In genomic region chr11:122853971-122854446, GRCh38 we compare ENCODE assay signal across 8 cellular contexts. TPM values are rescaled to one million over a fixed set of nuclear protein-coding genes. Genes with fewer than 3 reads are reported as not detected.
DNase-seq lines count a peak whose midpoint lies in the region; ATAC-seq and TF ChIP-seq lines count a peak whose summit lies in the region.

No MANE protein-coding gene starts in this region.

- intact Hi-C loops in CD8-positive, alpha-beta T cell (cut with DNase I, micrococcal nuclease) = loop anchor here (1.0 to 10.0 kb wide), 9 partner anchors 16 to 274 kb away; partner anchors contain the start of genes UBASH3B (in 2 of the 2), CRTAM (in 1 of the 2) and HSPA8 (in 1 of the 2)
- intact Hi-C loops in natural killer cell (cut with micrococcal nuclease) = loop anchor here (1.0 to 5.0 kb wide), 5 partner anchors 11 to 274 kb away; partner anchors contain the start of gene HSPA8

- H3K27ac ChIP-seq in CD8-positive, alpha-beta T cell (ENCODE audit: low read depth, low read length) = no peak overlapping the region
- H3K27ac ChIP-seq in epithelial cell of prostate = peak overlapping the region; percentile 44

- peak in 3 of 7 experiments; percentile 41 to 65 (median 42) for DNase-seq in CD8-positive, alpha-beta T cell
- DNase-seq in H7 (peak; percentile 67), NCI-H345 (lab: John Stamatoyannopoulos, UW) (peak; percentile 79), WTC11 (ENCODE audit: low spot score) (peak; percentile 39), epithelial cell of prostate (ENCODE audit: low read depth, low spot score) (peak; percentile 14), natural killer cell (no peak)

- CTCF ChIA-PET in CD8-positive, alpha-beta T cell (lab: Charles Lee) = interaction anchor here (0.7 to 20.2 kb wide), 28 partner anchors 9 to 225 kb away, joined by 3 to 472 read pairs (median 8); partner anchors contain the start of genes CRTAM and JHY
- CTCF ChIA-PET in WTC11 (lab: Charles Lee) = interaction anchor here (0.6 to 8.1 kb wide), 38 partner anchors 10 to 280 kb away, joined by 3 to 77 read pairs (median 5); partner anchors contain the start of genes CRTAM and UBASH3B

- H3K36me3 Mint-ChIP-seq in CD8-positive, alpha-beta T cell = peaks cover 78% of the 10 kb centered on the region
- H3K36me3 Mint-ChIP-seq in WTC11 (no peaks in the 10 kb centered on the region), natural killer cell (no peaks in the 10 kb centered on the region)

- peaks cover 34% of the 10 kb centered on the region for H3K36me3 ChIP-seq in CD8-positive, alpha-beta T cell (ENCODE audit: insufficient read depth, low read length)
- no peaks in the 10 kb centered on the region for H3K36me3 ChIP-seq in H7 (replicated peaks; ENCODE audit: control insufficient read depth, insufficient read depth, low read length)

- H3K27ac Mint-ChIP-seq in CD8-positive, alpha-beta T cell = peak overlapping the region; percentile 93
- H3K27ac Mint-ChIP-seq in WTC11 (no peak overlapping the region), natural killer cell (no peak overlapping the region)

- no peaks in the 10 kb centered on the region for H3K27me3 Mint-ChIP-seq in CD8-positive, alpha-beta T cell (ENCODE audit: low read depth)
- H3K27me3 Mint-ChIP-seq in WTC11 (ENCODE audit: low read depth) (no peaks in the 10 kb centered on the region), natural killer cell (ENCODE audit: low read depth in 2 of 2) (no peaks in the 10 kb centered on the region)

- H3K9me3 ChIP-seq in CD8-positive, alpha-beta T cell (ENCODE audit: low read length) = no peaks in the 10 kb centered on the region

- ATAC-seq in CD8-positive, alpha-beta T cell = no peak
- peak; percentile 86 for ATAC-seq in WTC11
- no peak for ATAC-seq in natural killer cell
- ATAC-seq in HG02973 (IDR thresholded peaks at IDR 0.05; ENCODE audit: unreplicated experiment) = no peak
- ATAC-seq in HG03571 (IDR thresholded peaks at IDR 0.05; ENCODE audit: unreplicated experiment) = no peak

- no peaks in the 10 kb centered on the region for H3K27me3 ChIP-seq in CD8-positive, alpha-beta T cell (ENCODE audit: insufficient read depth, low read length)
- H3K27me3 ChIP-seq in H7 (ENCODE audit: control insufficient read depth, insufficient read depth, low read length) = no peaks in the 10 kb centered on the region

- H3K4me3 ChIP-seq in CD8-positive, alpha-beta T cell (ENCODE audit: low read depth, low read length) = no peak overlapping the region
- no peak overlapping the region for H3K4me3 ChIP-seq in H7 (ENCODE audit: insufficient read depth, low read depth, low read length)

- no peak overlapping the region for H3K4me3 Mint-ChIP-seq in CD8-positive, alpha-beta T cell
- no peak overlapping the region for H3K4me3 Mint-ChIP-seq in WTC11
- no peak overlapping the region for H3K4me3 Mint-ChIP-seq in natural killer cell

- peaks cover 61% of the 10 kb centered on the region for H3K4me1 Mint-ChIP-seq in CD8-positive, alpha-beta T cell (ENCODE audit: low read depth)
- H3K4me1 Mint-ChIP-seq in WTC11 = peaks cover 34% of the 10 kb centered on the region
- peaks cover 49 to 51% of the 10 kb centered on the region in 2 donors for H3K4me1 Mint-ChIP-seq in natural killer cell

- TF ChIP-seq CTCF in CD8-positive, alpha-beta T cell (IDR thresholded peaks at IDR 0.05) = peak; percentile 78
- TF ChIP-seq CTCF in WTC11 (IDR thresholded peaks at IDR 0.05) = peak; percentile 59; the same call in 1 of the 2 replicates
- peak; percentile 82 for TF ChIP-seq CTCF in natural killer cell (IDR thresholded peaks at IDR 0.05)

- H3K9me3 Mint-ChIP-seq in CD8-positive, alpha-beta T cell = no peaks in the 10 kb centered on the region
- H3K9me3 Mint-ChIP-seq in WTC11 (no peaks in the 10 kb centered on the region), natural killer cell (no peaks in the 10 kb centered on the region)

- H3K4me1 ChIP-seq in CD8-positive, alpha-beta T cell (ENCODE audit: insufficient read depth, low read length) = peaks cover 57% of the 10 kb centered on the region

- POLR2A ChIA-PET in CD8-positive, alpha-beta T cell (lab: Charles Lee) = interaction anchor here (0.7 to 5.9 kb wide), 9 partner anchors 10 to 203 kb away, joined by 3 to 69 read pairs (median 5); partner anchors contain the start of gene CRTAM
- POLR2A ChIA-PET in WTC11 (lab: Charles Lee) = no interaction called here

TF ChIP-seq in WTC11, 78 proteins besides CTCF, POLR2A, EP300 and RAD21:
- TF ChIP-seq IRF2 (CRISPR knock-in tag; IDR thresholded peaks at IDR 0.05; ENCODE audit: borderline replicate concordance, low read depth) (no peak), ZNF512 (CRISPR knock-in tag; IDR thresholded peaks at IDR 0.05; ENCODE audit: borderline replicate concordance) (no peak), ATF6 (CRISPR knock-in tag; IDR thresholded peaks at IDR 0.05) (no peak)
- TF ChIP-seq, protein P1, sequence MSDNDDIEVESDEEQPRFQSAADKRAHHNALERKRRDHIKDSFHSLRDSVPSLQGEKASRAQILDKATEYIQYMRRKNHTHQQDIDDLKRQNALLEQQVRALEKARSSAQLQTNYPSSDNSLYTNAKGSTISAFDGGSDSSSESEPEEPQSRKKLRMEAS (CRISPR knock-in tag; IDR thresholded peaks at IDR 0.05) = 0 out of 2 replicates have a peak, but pooled peaks have one; percentile 13

RNA-seq across cellular contexts. Expression of gene CRTAM, which starts 15.7 kb away (rescaled TPM):
- total RNA-seq in CD8-positive, alpha-beta T cell = 10 to 100 TPM; 31.7 to 36.1 TPM
- 0.07 and 0.18 TPM in 2 replicates for total RNA-seq in H7 (2014; rRNA removed; shearing (Covaris generic))
- total RNA-seq in WTC11 (2021) (not detected in 3 replicates), natural killer cell (1 to 10 TPM; 3.3 to 6.5 (median 5.4) TPM)

RNA-seq across cellular contexts. Expression of gene JHY, which starts 28.6 kb away (rescaled TPM):
- total RNA-seq in CD8-positive, alpha-beta T cell = 1 to 10 TPM; 1.7 to 1.9 TPM
- total RNA-seq in H7 (2014; rRNA removed; shearing (Covaris generic)) = 1.4 and 2.4 TPM in 2 replicates
- 1.1 to 1.6 TPM (median 1.4 TPM) in 3 replicates for total RNA-seq in WTC11 (2021)
- 1 to 10 TPM in 2 of 3 donors, under 1 TPM in 1; 0.88 to 1.5 (median 1.2) TPM for total RNA-seq in natural killer cell

Comparison
In these comparisons a context has a peak if more than half of its experiments do, and no peak if none do; other contexts are left out.
1. RNA of gene CRTAM, which starts 15.7 kb away (total RNA-seq): 31.7 to 36.1 TPM in CD8-positive, alpha-beta T cell; 3.3 to 6.5 TPM in natural killer cell, 0.07 to 0.18 TPM in H7 and not detected in WTC11; every median in the first group is over 4 times any median in the second.
2. Peak in every context shown above with its lines, with median percentiles within 50 percentile points of each other: CTCF ChIP-seq.